ENCODE assay signal across 9 cellular contexts in genomic region chr17:68539536-68540469, GRCh38. TPM values are rescaled to one million over a fixed set of nuclear protein-coding genes. Genes with fewer than 3 reads are reported as not detected.
DNase-seq lines count a peak whose midpoint lies in the region; ATAC-seq, FAIRE-seq and TF ChIP-seq lines count a peak whose summit lies in the region.
"Had no signal": no experiment of that assay in that cellular context is flagged by ENCODE, and none has a peak within 500 bp of the region (broad histone marks: within the 10 kb centered on the region; RNA-seq: fewer than 3 reads in every experiment).

No MANE protein-coding gene starts in this region.

- no peak overlapping the region for H3K4me3 Mint-ChIP-seq in osteocyte (ENCODE audit: unreplicated experiment)

- DNase-seq in GM10248 (ENCODE audit: extremely low spot score) (no peak), NB4 (ENCODE audit: low read depth) (peak; percentile 9), fibroblast of the aortic adventitia (ENCODE audit: low read depth) (peak; percentile 54), retina (peak; percentile 19), osteocyte (ENCODE audit: extremely low spot score, unreplicated experiment) (no peak), urothelium cell line (ENCODE audit: low spot score) (no peak)
- no peak for DNase-seq in activated CD8-positive, alpha-beta memory T cell treated with anti-CD3 and anti-CD28 coated beads, Interleukin-2, amount 50 U/mL, for 4 hours
- DNase-seq: effector CD4-positive, alpha-beta T cell had no signal

- H3K36me3 Mint-ChIP-seq in osteocyte (ENCODE audit: unreplicated experiment): peaks cover 29% of the 10 kb centered on the region

- peak; percentile 32 for TF ChIP-seq CTCF in GM10248 (IDR thresholded peaks at IDR 0.05; ENCODE audit: control extremely low read depth, extremely low read depth, low read depth, missing control alignments)
- TF ChIP-seq CTCF in NB4 (IDR thresholded peaks at IDR 0.05; ENCODE audit: low read depth, low read length): no peak
- peak; percentile 52 for TF ChIP-seq CTCF in fibroblast of the aortic adventitia (IDR thresholded peaks at IDR 0.05; ENCODE audit: insufficient read depth, low read length)
- no peak for TF ChIP-seq CTCF in osteocyte (IDR thresholded peaks at IDR 0.05)

- POLR2A ChIA-PET in GM10248 (lab: Yijun Ruan, JAX): interaction anchor here (0.7 kb wide), 1 partner anchor 23 kb away, joined by 4 read pairs; no protein-coding TSS in a partner anchor

- H3K4me1 Mint-ChIP-seq in osteocyte (ENCODE audit: unreplicated experiment): no peaks in the 10 kb centered on the region

- no peaks in the 10 kb centered on the region for H3K9me3 Mint-ChIP-seq in osteocyte (ENCODE audit: unreplicated experiment)

- FAIRE-seq in urothelium cell line (lab: Jason Lieb, UNC): no peak

- CTCF ChIA-PET in GM10248 (lab: Yijun Ruan, JAX): interaction anchor here (0.9 to 1.8 kb wide), 5 partner anchors 10 to 236 kb away, joined by 3 to 7 read pairs (median 3); no protein-coding TSS in a partner anchor

- ATAC-seq in GM21515 (IDR thresholded peaks at IDR 0.05; ENCODE audit: unreplicated experiment): no peak

- H3K27me3 Mint-ChIP-seq in osteocyte (ENCODE audit: unreplicated experiment): no peaks in the 10 kb centered on the region

- no peak overlapping the region for H3K27ac Mint-ChIP-seq in osteocyte (ENCODE audit: unreplicated experiment)

- TF ChIP-seq POLR2A in NB4 (IDR thresholded peaks at IDR 0.05; ENCODE audit: extremely low read depth, insufficient read length): no peak

- H3K4me3 ChIP-seq in NB4 (ENCODE audit: low read depth, low read length) (no peak overlapping the region), fibroblast of the aortic adventitia (ENCODE audit: low read depth, low read length) (no peak overlapping the region)

RNA-seq across cellular contexts. Expression of gene PRKAR1A, which starts 27.6 kb away (rescaled TPM):
- total RNA-seq in fibroblast of the aortic adventitia (ENCODE audit: low replicate concordance) (267 and 308 TPM in 2 replicates), osteocyte (308 and 326 TPM in 2 replicates)

Comparison
In these comparisons a context has a peak if more than half of its experiments do, and no peak if none do; other contexts are left out.
1. DNase-seq: peak in NB4 (single experiment), fibroblast of the aortic adventitia (single experiment) and retina (single experiment); none in GM10248 (single experiment), osteocyte (single experiment), urothelium cell line (single experiment) and activated CD8-positive, alpha-beta memory T cell treated with anti-CD3 and anti-CD28 coated beads, Interleukin-2, amount 50 U/mL, for 4 hours (single experiment).
2. CTCF ChIP-seq: peak in GM10248 (single experiment) and fibroblast of the aortic adventitia (single experiment); none in NB4 (single experiment) and osteocyte (single experiment).